20 cellular contexts compared by ENCODE assay signal in genomic region chr11:10044618-10045017, GRCh38.
DNase-seq lines count a peak whose midpoint lies in the region; ATAC-seq and TF ChIP-seq lines count a peak whose summit lies in the region.
"Had no signal": no experiment of that assay in that cellular context is flagged by ENCODE, and none has a peak within 500 bp of the region (broad histone marks: within the 10 kb centered on the region; RNA-seq: fewer than 3 reads in every experiment).

No MANE protein-coding gene starts in this region.

- no peak for ATAC-seq in HG02759 (IDR thresholded peaks at IDR 0.05; ENCODE audit: unreplicated experiment)
- ATAC-seq: Panc1, pancreas had no signal

- no peak overlapping the region for H3K4me3 ChIP-seq in hepatocyte
- H3K4me3 ChIP-seq: pancreas had no signal

- H2AFZ ChIP-seq in hepatocyte: no peak overlapping the region

- peak overlapping the region; percentile 62 for H3K4me2 ChIP-seq in hepatocyte

- peaks cover 5% of the 10 kb centered on the region for H3K4me1 ChIP-seq in hepatocyte (ENCODE audit: insufficient read depth)

- WGBS in hepatocyte (ENCODE audit: low lambda C conversion rate, missing lambda C conversion rate): 77% methylated on average over 5 of the region's 5 CpGs

- peaks cover 41% of the 10 kb centered on the region for H3K79me2 ChIP-seq in hepatocyte

- H3K9me2 ChIP-seq in hepatocyte (replicated peaks; ENCODE audit: insufficient read depth): no peaks in the 10 kb centered on the region

- in situ Hi-C loops in KBM-7 (cut with MboI; ENCODE audit: low pct_unique_long_range_greater_than_20kb, low sequenced_read_pairs): no loop called here

- H3K9me3 ChIP-seq in hepatocyte (ENCODE audit: low read depth): no peaks in the 10 kb centered on the region
- H3K9me3 ChIP-seq: pancreas had no signal

- no peaks in the 10 kb centered on the region for H3K27me3 ChIP-seq in hepatocyte
- H3K27me3 ChIP-seq: pancreas had no signal

- H3K36me3 ChIP-seq in hepatocyte (replicated peaks; ENCODE audit: insufficient read depth, low read depth): no peaks in the 10 kb centered on the region
- H3K36me3 ChIP-seq: pancreas had no signal

- H4K20me1 ChIP-seq in hepatocyte (ENCODE audit: insufficient read depth, poor library complexity, severe bottlenecking): no peaks in the 10 kb centered on the region

- peak; percentile 5 for DNase-seq in DMS 273 (lab: John Stamatoyannopoulos, UW; ENCODE audit: unreplicated experiment)
- no peak for DNase-seq in DMS 273 treated with DMSO at 0.1 percent for 48 hours (lab: John Stamatoyannopoulos, UW)
- DNase-seq in KBM-7: peak; percentile 51
- DNase-seq in amniotic epithelial cell (ENCODE audit: low read depth): peak; percentile 33
- DNase-seq in hepatocyte (ENCODE audit: low spot score): peak; percentile 27
- DNase-seq in SIG-M5 (lab: John Stamatoyannopoulos, UW): no peak
- no peak for DNase-seq in nucleus accumbens (lab: John Stamatoyannopoulos, UW)
- DNase-seq: activated CD4-positive, alpha-beta T cell treated with anti-CD3 and anti-CD28 coated beads for 48 hours; CD4-positive, alpha-beta memory T cell; effector CD8-positive, alpha-beta T cell; GF-D8; glutamatergic neuron; kidney; NCI-H1048; NCI-H510A; pancreas; stimulated activated CD4-positive, alpha-beta T cell treated with anti-CD3 and anti-CD28 coated beads, Interleukin-12 subunit alpha, Interleukin-12 subunit beta, amount 100 ng/mL, for 4 hours had no signal

- peak overlapping the region; percentile 79 for H3K27ac ChIP-seq in hepatocyte
- H3K27ac ChIP-seq: 22Rv1, pancreas had no signal

- no peak for TF ChIP-seq CTCF in hepatocyte (IDR thresholded peaks at IDR 0.05; ENCODE audit: poor library complexity)

Comparison
In these comparisons a context has a peak if more than half of its experiments do, and no peak if none do; other contexts are left out.
1. DNase-seq: peak in DMS 273 (single experiment), KBM-7 (single experiment), amniotic epithelial cell (single experiment) and hepatocyte (single experiment); none in DMS 273 treated with DMSO at 0.1 percent for 48 hours (single experiment), SIG-M5 (single experiment) and nucleus accumbens (0 of 56).